Comparison of ENCODE assay signal across 8 cellular contexts in genomic region chr19:55638864-55639359, GRCh38. TPM values are rescaled to one million over a fixed set of nuclear protein-coding genes. Genes with fewer than 3 reads are reported as not detected.
A peak's percentile ranks its signal among the peaks of the same experiment; 100 is the strongest.
DNase-seq lines count a peak whose midpoint lies in the region; ATAC-seq and TF ChIP-seq lines count a peak whose summit lies in the region.

No MANE protein-coding gene starts in this region.

- H3K27ac ChIP-seq in tibial nerve: peak overlapping the region in 1 of 4 donors; percentile 98

- H3K27ac Mint-ChIP-seq in activated CD8-positive, alpha-beta T cell treated with anti-CD3 and anti-CD28 coated beads, Interleukin-2, amount 10 ng/mL, durations not matched to agents 7 days and 5 days: peak overlapping the region; percentile 82
- H3K27ac Mint-ChIP-seq in glutamatergic neuron (ENCODE audit: unreplicated experiment): peak overlapping the region; percentile 70
- peak overlapping the region; percentile 42 for H3K27ac Mint-ChIP-seq in stimulated activated naive CD8-positive, alpha-beta T cell treated with anti-CD3 and anti-CD28 coated beads, Interleukin-15, Interleukin-2, amounts not matched to agents 100 ng/mL and 50 ng/mL, for 24 hours

- H3K9me3 Mint-ChIP-seq in activated CD8-positive, alpha-beta T cell treated with anti-CD3 and anti-CD28 coated beads, Interleukin-2, amount 10 ng/mL, durations not matched to agents 7 days and 5 days (ENCODE audit: insufficient read depth): no peaks in the 10 kb centered on the region
- H3K9me3 Mint-ChIP-seq in glutamatergic neuron (ENCODE audit: unreplicated experiment): peaks cover 16% of the 10 kb centered on the region
- no peaks in the 10 kb centered on the region for H3K9me3 Mint-ChIP-seq in stimulated activated naive CD8-positive, alpha-beta T cell treated with anti-CD3 and anti-CD28 coated beads, Interleukin-15, Interleukin-2, amounts not matched to agents 100 ng/mL and 50 ng/mL, for 24 hours

- TF ChIP-seq POLR2A in tibial nerve (IDR thresholded peaks at IDR 0.05): no peak

- H3K36me3 Mint-ChIP-seq in activated CD8-positive, alpha-beta T cell treated with anti-CD3 and anti-CD28 coated beads, Interleukin-2, amount 10 ng/mL, durations not matched to agents 7 days and 5 days (ENCODE audit: low read depth): peaks cover 37% of the 10 kb centered on the region
- no peaks in the 10 kb centered on the region for H3K36me3 Mint-ChIP-seq in glutamatergic neuron (ENCODE audit: unreplicated experiment)
- peaks cover 61% of the 10 kb centered on the region for H3K36me3 Mint-ChIP-seq in stimulated activated naive CD8-positive, alpha-beta T cell treated with anti-CD3 and anti-CD28 coated beads, Interleukin-15, Interleukin-2, amounts not matched to agents 100 ng/mL and 50 ng/mL, for 24 hours (ENCODE audit: low read depth)

- H3K27me3 Mint-ChIP-seq in activated CD8-positive, alpha-beta T cell treated with anti-CD3 and anti-CD28 coated beads, Interleukin-2, amount 10 ng/mL, durations not matched to agents 7 days and 5 days (ENCODE audit: low read depth): no peaks in the 10 kb centered on the region
- H3K27me3 Mint-ChIP-seq in glutamatergic neuron (ENCODE audit: unreplicated experiment): peaks cover 21% of the 10 kb centered on the region
- no peaks in the 10 kb centered on the region for H3K27me3 Mint-ChIP-seq in stimulated activated naive CD8-positive, alpha-beta T cell treated with anti-CD3 and anti-CD28 coated beads, Interleukin-15, Interleukin-2, amounts not matched to agents 100 ng/mL and 50 ng/mL, for 24 hours

- H3K4me1 ChIP-seq in tibial nerve: peaks cover 0 to 84% (median 48%) of the 10 kb centered on the region in 4 donors

- WGBS in tibial nerve, 2 donors: 74 to 80% methylated on average over 6 of the region's 6 CpGs

- no peak overlapping the region; the same call in 1 of the 2 replicates for H3K4me3 ChIP-seq in MG63
- H3K4me3 ChIP-seq in tibial nerve: no peak overlapping the region

- DNase-seq in NCI-H2196 (lab: John Stamatoyannopoulos, UW; ENCODE audit: unreplicated experiment) (peak; percentile 34), NCI-H2196 treated with DMSO at 0.1 percent for 48 hours (lab: John Stamatoyannopoulos, UW; ENCODE audit: unreplicated experiment) (no peak), MG63 (peak; percentile 66), glutamatergic neuron (peak; percentile 64), tibial nerve (ENCODE audit: low spot score in 2 of 2) (no peak)
- DNase-seq in activated CD8-positive, alpha-beta T cell treated with anti-CD3 and anti-CD28 coated beads, Interleukin-2, amount 10 ng/mL, durations not matched to agents 7 days and 5 days: peak; percentile 78

- peak; percentile 10 for ATAC-seq in activated CD8-positive, alpha-beta T cell treated with anti-CD3 and anti-CD28 coated beads, Interleukin-2, amount 10 ng/mL, durations not matched to agents 7 days and 5 days
- no peak for ATAC-seq in GM21381 (IDR thresholded peaks at IDR 0.05; ENCODE audit: unreplicated experiment)

- no peak for TF ChIP-seq EP300 in tibial nerve (IDR thresholded peaks at IDR 0.05)

- H3K36me3 ChIP-seq in MG63 (peaks cover 36% of the 10 kb centered on the region), tibial nerve (peaks cover 0 to 5% (median 0%) of the 10 kb centered on the region in 3 donors)

- H3K9me3 ChIP-seq in MG63: no peaks in the 10 kb centered on the region
- H3K9me3 ChIP-seq in tibial nerve: no peaks in the 10 kb centered on the region

- POLR2A ChIA-PET in activated CD8-positive, alpha-beta T cell treated with anti-CD3 and anti-CD28 coated beads, Interleukin-2, amount 10 ng/mL, durations not matched to agents 7 days and 5 days (lab: Charles Lee): interaction anchor here (1.0 kb wide), 1 partner anchor 9 kb away, joined by 3 read pairs; no protein-coding TSS in a partner anchor

- TF ChIP-seq CTCF in glutamatergic neuron (IDR thresholded peaks at IDR 0.05; ENCODE audit: partially characterized antibody, unreplicated experiment): no peak
- peak in 2 of 5 experiments; percentile 20 to 29 for TF ChIP-seq CTCF in tibial nerve (IDR thresholded peaks at IDR 0.05)

- CTCF ChIA-PET in activated CD8-positive, alpha-beta T cell treated with anti-CD3 and anti-CD28 coated beads, Interleukin-2, amount 10 ng/mL, durations not matched to agents 7 days and 5 days (lab: Charles Lee): interaction anchor here (0.6 to 1.9 kb wide), 10 partner anchors 9 to 124 kb away, joined by 3 to 14 read pairs (median 3); partner anchors contain the start of genes CCDC106, FIZ1 and U2AF2

- peak overlapping the region; percentile 31 for H3K4me3 Mint-ChIP-seq in activated CD8-positive, alpha-beta T cell treated with anti-CD3 and anti-CD28 coated beads, Interleukin-2, amount 10 ng/mL, durations not matched to agents 7 days and 5 days
- H3K4me3 Mint-ChIP-seq in glutamatergic neuron (ENCODE audit: unreplicated experiment): peak overlapping the region; percentile 77
- peak overlapping the region; percentile 84 for H3K4me3 Mint-ChIP-seq in stimulated activated naive CD8-positive, alpha-beta T cell treated with anti-CD3 and anti-CD28 coated beads, Interleukin-15, Interleukin-2, amounts not matched to agents 100 ng/mL and 50 ng/mL, for 24 hours

- H3K27me3 ChIP-seq in MG63 (no peaks in the 10 kb centered on the region), tibial nerve (no peaks in the 10 kb centered on the region)

- peaks cover 73% of the 10 kb centered on the region for H3K4me1 Mint-ChIP-seq in activated CD8-positive, alpha-beta T cell treated with anti-CD3 and anti-CD28 coated beads, Interleukin-2, amount 10 ng/mL, durations not matched to agents 7 days and 5 days (ENCODE audit: low read depth)
- H3K4me1 Mint-ChIP-seq in glutamatergic neuron (ENCODE audit: low read depth, unreplicated experiment): peaks cover 30% of the 10 kb centered on the region
- peaks cover 76% of the 10 kb centered on the region for H3K4me1 Mint-ChIP-seq in stimulated activated naive CD8-positive, alpha-beta T cell treated with anti-CD3 and anti-CD28 coated beads, Interleukin-15, Interleukin-2, amounts not matched to agents 100 ng/mL and 50 ng/mL, for 24 hours (ENCODE audit: low read depth)

RNA-seq across cellular contexts. Expression of gene ZNF580, which starts 1.9 kb away (rescaled TPM):
- 7.5 and 8.0 TPM in 2 replicates for total RNA-seq in MG63 (2014; rRNA removed; shearing (Covaris generic); ENCODE audit: low replicate concordance)
- total RNA-seq in activated CD8-positive, alpha-beta T cell treated with anti-CD3 and anti-CD28 coated beads, Interleukin-2, amount 10 ng/mL, durations not matched to agents 7 days and 5 days: 10 to 100 TPM; 30.2 to 32.1 TPM
- 43.6 TPM for total RNA-seq in glutamatergic neuron (ENCODE audit: unreplicated experiment)
- total RNA-seq in tibial nerve: 10 to 100 TPM; 24.1 to 67.5 (median 35.0) TPM

RNA-seq across cellular contexts. Expression of gene ZNF581, which starts 4.5 kb away (rescaled TPM):
- 8.7 and 17.5 TPM in 2 replicates for total RNA-seq in MG63 (2014; rRNA removed; shearing (Covaris generic); ENCODE audit: low replicate concordance)
- total RNA-seq in activated CD8-positive, alpha-beta T cell treated with anti-CD3 and anti-CD28 coated beads, Interleukin-2, amount 10 ng/mL, durations not matched to agents 7 days and 5 days: 10 to 100 TPM; 22.7 to 24.4 TPM
- 31.0 TPM for total RNA-seq in glutamatergic neuron (ENCODE audit: unreplicated experiment)
- 10 to 100 TPM in 2 of 4 donors, 1 to 10 TPM in 2; 5.7 to 19.4 (median 8.8) TPM for total RNA-seq in tibial nerve

RNA-seq across cellular contexts. Expression of gene CCDC106, which starts 9.1 kb away (rescaled TPM):
- 1.3 and 4.8 TPM in 2 replicates for total RNA-seq in MG63 (2014; rRNA removed; shearing (Covaris generic); ENCODE audit: low replicate concordance)
- 1 to 10 TPM; 8.7 to 9.4 TPM for total RNA-seq in activated CD8-positive, alpha-beta T cell treated with anti-CD3 and anti-CD28 coated beads, Interleukin-2, amount 10 ng/mL, durations not matched to agents 7 days and 5 days
- total RNA-seq in glutamatergic neuron (ENCODE audit: unreplicated experiment) (32.1 TPM), tibial nerve (10 to 100 TPM; 14.5 to 39.6 (median 16.1) TPM)

RNA-seq across cellular contexts. Expression of gene ZNF784, which starts 14.5 kb away (rescaled TPM):
- 9.0 and 12.6 TPM in 2 replicates for total RNA-seq in MG63 (2014; rRNA removed; shearing (Covaris generic); ENCODE audit: low replicate concordance)
- 1 to 10 TPM; 5.2 to 5.3 TPM for total RNA-seq in activated CD8-positive, alpha-beta T cell treated with anti-CD3 and anti-CD28 coated beads, Interleukin-2, amount 10 ng/mL, durations not matched to agents 7 days and 5 days
- 8.4 TPM for total RNA-seq in glutamatergic neuron (ENCODE audit: unreplicated experiment)
- total RNA-seq in tibial nerve: 1 to 10 TPM; 1.5 to 6.9 (median 1.9) TPM

RNA-seq across cellular contexts. Expression of gene U2AF2, which starts 15.9 kb away (rescaled TPM):
- 128 and 226 TPM in 2 replicates for total RNA-seq in MG63 (2014; rRNA removed; shearing (Covaris generic); ENCODE audit: low replicate concordance)
- 100 to 1,000 TPM; 296 to 321 TPM for total RNA-seq in activated CD8-positive, alpha-beta T cell treated with anti-CD3 and anti-CD28 coated beads, Interleukin-2, amount 10 ng/mL, durations not matched to agents 7 days and 5 days
- total RNA-seq in glutamatergic neuron (ENCODE audit: unreplicated experiment) (216 TPM), tibial nerve (100 to 1,000 TPM; 115 to 242 (median 141) TPM)

Comparison
In these comparisons a context has a peak if more than half of its experiments do, and no peak if none do; other contexts are left out.
1. DNase-seq: peak in NCI-H2196 (single experiment), MG63 (single experiment), activated CD8-positive, alpha-beta T cell treated with anti-CD3 and anti-CD28 coated beads, Interleukin-2, amount 10 ng/mL, durations not matched to agents 7 days and 5 days (single experiment) and glutamatergic neuron (single experiment); none in NCI-H2196 treated with DMSO at 0.1 percent for 48 hours (single experiment) and tibial nerve (0 of 2).
2. H3K4me3 Mint-ChIP-seq: peak in every context shown above with its lines; median percentile 84 in stimulated activated naive CD8-positive, alpha-beta T cell treated with anti-CD3 and anti-CD28 coated beads, Interleukin-15, Interleukin-2, amounts not matched to agents 100 ng/mL and 50 ng/mL, for 24 hours; 77 in glutamatergic neuron; 31 in activated CD8-positive, alpha-beta T cell treated with anti-CD3 and anti-CD28 coated beads, Interleukin-2, amount 10 ng/mL, durations not matched to agents 7 days and 5 days.
3. Peak in every context shown above with its lines, with median percentiles within 50 percentile points of each other: H3K27ac Mint-ChIP-seq.